ENCODE assay signal across 1 cellular context in genomic region chr11:68335693-68336092, GRCh38.
TF ChIP-seq lines count a peak whose summit lies in the region.

No MANE protein-coding gene starts in this region.

TF ChIP-seq in H1, 55 proteins besides CTCF, POLR2A, EP300 and RAD21 (continued from another document):
- TF ChIP-seq YY1 (IDR thresholded peaks at IDR 0.05; ENCODE audit: low read depth, low read length) (no peak), TEAD4 (IDR thresholded peaks at IDR 0.05; ENCODE audit: low read depth, low read length) (no peak), EZH2 (IDR thresholded peaks at IDR 0.05; ENCODE audit: low read depth, low read length, severe bottlenecking) (no peak), CEBPB (IDR thresholded peaks at IDR 0.05; ENCODE audit: low read depth, low read length) (no peak)
